8 cellular contexts compared by ENCODE assay signal in genomic region chr3:70550723-70551319, GRCh38.
DNase-seq lines count a peak whose midpoint lies in the region; ATAC-seq and TF ChIP-seq lines count a peak whose summit lies in the region.

No MANE protein-coding gene starts in this region.

- ATAC-seq in GM18867 (IDR thresholded peaks at IDR 0.05; ENCODE audit: unreplicated experiment) (peak; percentile 96), HG03159 (IDR thresholded peaks at IDR 0.05; ENCODE audit: unreplicated experiment) (peak; percentile 98), heart left ventricle (peak in 3 of 4 donors; percentile 85 to 87 (median 85))

- no peaks in the 10 kb centered on the region for H3K27me3 ChIP-seq in heart left ventricle

- H3K36me3 ChIP-seq in heart left ventricle, result no peaks in the 10 kb centered on the region

- DNase-seq in AG20443 (ENCODE audit: low spot score) (peak; percentile 32), SHP77 (lab: John Stamatoyannopoulos, UW) (peak; percentile 46 to 60), heart left ventricle (peak; percentile 55 to 79 (median 66)), GM19240 (ENCODE audit: insufficient read length, low spot score) (no peak)
- DNase-seq in activated effector memory CD4-positive, alpha-beta T cell treated with Interleukin-2 at 50 U/mL for 16 hours, result peak; percentile 46
- DNase-seq in stimulated activated CD4-positive, alpha-beta T cell treated with anti-CD3 and anti-CD28 coated beads, Interleukin-12 subunit alpha, Interleukin-12 subunit beta, amount 100 ng/mL, for 24 hours (ENCODE audit: low read depth in 2 of 2), result peak; percentile 60 to 70

- no peaks in the 10 kb centered on the region for H3K9me3 ChIP-seq in heart left ventricle

- peak; percentile 67 to 88 (median 78) for TF ChIP-seq CTCF in heart left ventricle (IDR thresholded peaks at IDR 0.05)

- H3K4me3 ChIP-seq in heart left ventricle, result no peak overlapping the region

- no peak overlapping the region for H3K27ac ChIP-seq in heart left ventricle

- no peaks in the 10 kb centered on the region for H3K4me1 ChIP-seq in heart left ventricle

- no peak for TF ChIP-seq POLR2A in heart left ventricle (IDR thresholded peaks at IDR 0.05)

- intact Hi-C loops in heart left ventricle (cut with DNase I), result loop anchor here in 9 of 10 donors (1.0 to 10.0 kb wide), 11 partner anchors 521 to 1102 kb away; no protein-coding TSS in a partner anchor

- WGBS in heart left ventricle, 4 donors, result 45 to 57% (median 52%) methylated on average over 9 of the region's 9 CpGs
